ENCODE assay signal across 8 cellular contexts in the genomic region with DNA sequence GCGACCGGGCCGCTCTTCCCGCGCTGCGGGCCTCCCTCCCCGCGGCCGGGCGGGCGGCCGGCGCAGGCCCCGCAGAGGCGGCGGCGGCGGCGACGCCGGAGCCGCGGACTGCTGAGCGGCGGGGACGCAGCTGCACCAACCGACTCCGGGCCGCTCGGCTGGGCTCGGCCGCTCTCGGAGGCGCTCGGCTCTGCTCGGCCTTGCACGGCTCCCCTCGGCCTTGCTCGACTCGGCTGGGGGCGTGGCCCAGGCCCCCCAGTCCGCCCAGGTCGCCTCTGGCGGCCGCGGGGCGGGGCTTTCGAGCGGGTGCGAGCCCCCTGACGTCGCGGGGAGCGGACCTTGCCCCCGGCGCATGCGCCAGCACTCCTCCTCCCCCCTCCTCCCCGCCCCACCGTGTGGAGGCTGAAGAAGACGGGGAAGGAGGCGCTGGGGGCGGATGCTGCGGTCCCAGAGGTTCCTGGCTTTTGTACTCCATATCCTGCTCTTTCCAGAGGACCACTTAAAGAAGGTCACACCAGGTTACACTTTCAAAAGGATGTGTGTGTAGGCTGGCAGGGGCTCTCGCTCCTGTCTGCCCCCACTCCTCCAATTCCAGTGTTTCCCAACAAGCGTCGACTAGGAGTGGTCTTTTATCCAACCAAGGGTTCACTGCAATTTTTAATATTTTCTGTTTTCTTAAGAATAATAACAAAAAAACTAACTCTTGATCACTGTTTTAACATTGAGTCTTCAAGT. TPM values are rescaled to one million over a fixed set of nuclear protein-coding genes. Genes with fewer than 3 reads are reported as not detected.
DNase-seq lines count a peak whose midpoint lies in the region; ATAC-seq and TF ChIP-seq lines count a peak whose summit lies in the region.

A gene with protein sequence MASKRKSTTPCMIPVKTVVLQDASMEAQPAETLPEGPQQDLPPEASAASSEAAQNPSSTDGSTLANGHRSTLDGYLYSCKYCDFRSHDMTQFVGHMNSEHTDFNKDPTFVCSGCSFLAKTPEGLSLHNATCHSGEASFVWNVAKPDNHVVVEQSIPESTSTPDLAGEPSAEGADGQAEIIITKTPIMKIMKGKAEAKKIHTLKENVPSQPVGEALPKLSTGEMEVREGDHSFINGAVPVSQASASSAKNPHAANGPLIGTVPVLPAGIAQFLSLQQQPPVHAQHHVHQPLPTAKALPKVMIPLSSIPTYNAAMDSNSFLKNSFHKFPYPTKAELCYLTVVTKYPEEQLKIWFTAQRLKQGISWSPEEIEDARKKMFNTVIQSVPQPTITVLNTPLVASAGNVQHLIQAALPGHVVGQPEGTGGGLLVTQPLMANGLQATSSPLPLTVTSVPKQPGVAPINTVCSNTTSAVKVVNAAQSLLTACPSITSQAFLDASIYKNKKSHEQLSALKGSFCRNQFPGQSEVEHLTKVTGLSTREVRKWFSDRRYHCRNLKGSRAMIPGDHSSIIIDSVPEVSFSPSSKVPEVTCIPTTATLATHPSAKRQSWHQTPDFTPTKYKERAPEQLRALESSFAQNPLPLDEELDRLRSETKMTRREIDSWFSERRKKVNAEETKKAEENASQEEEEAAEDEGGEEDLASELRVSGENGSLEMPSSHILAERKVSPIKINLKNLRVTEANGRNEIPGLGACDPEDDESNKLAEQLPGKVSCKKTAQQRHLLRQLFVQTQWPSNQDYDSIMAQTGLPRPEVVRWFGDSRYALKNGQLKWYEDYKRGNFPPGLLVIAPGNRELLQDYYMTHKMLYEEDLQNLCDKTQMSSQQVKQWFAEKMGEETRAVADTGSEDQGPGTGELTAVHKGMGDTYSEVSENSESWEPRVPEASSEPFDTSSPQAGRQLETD (minus strand): TSS at position 196 of the 735 bp plus-strand sequence. CDS start 112,815 bp downstream, outside the sequence.

- H3K4me2 ChIP-seq in osteoblast (ENCODE audit: insufficient read depth, low read length): peak within 1 kb of the TSS; percentile 98

- no peaks in the 10 kb centered on the region for H3K9me3 Mint-ChIP-seq in activated naive CD8-positive, alpha-beta T cell (ENCODE audit: low read depth)

- no peaks in the 10 kb centered on the region for H3K27me3 Mint-ChIP-seq in activated naive CD8-positive, alpha-beta T cell

- H3K27ac ChIP-seq in osteoblast (ENCODE audit: low read depth, low read length): peak within 1 kb of the TSS; percentile 84
- H3K27ac ChIP-seq in testis: peak within 1 kb of the TSS; percentile 74 to 89

- peak; percentile 95 for ATAC-seq in HG02642 (IDR thresholded peaks at IDR 0.05; ENCODE audit: poor library complexity, unreplicated experiment)

- no peaks in the 10 kb centered on the region for H3K36me3 Mint-ChIP-seq in activated naive CD8-positive, alpha-beta T cell

- peak within 1 kb of the TSS; percentile 95 for H2AFZ ChIP-seq in osteoblast (ENCODE audit: low read length)

- H3K4me3 ChIP-seq in osteoblast (ENCODE audit: insufficient read depth, low read length) (peak within 1 kb of the TSS; percentile 77), testis (peak within 1 kb of the TSS; percentile 76 to 84)

- H3K4me1 ChIP-seq in osteoblast (ENCODE audit: insufficient read depth, low read length) (peaks cover 32% of the 10 kb centered on the region), testis (peaks cover 21% of the 10 kb centered on the region)

- H3K36me3 ChIP-seq in osteoblast (ENCODE audit: insufficient read depth, low read length) (peaks cover under 1% of the 10 kb centered on the region), testis (ENCODE audit: low read depth, missing control alignments) (no peaks in the 10 kb centered on the region)

- no peaks in the 10 kb centered on the region for H3K27me3 ChIP-seq in osteoblast (ENCODE audit: insufficient read depth, low read length)
- H3K27me3 ChIP-seq in testis: no peaks in the 10 kb centered on the region

- H3K9me3 ChIP-seq in osteoblast (ENCODE audit: low read depth, low read length): no peaks in the 10 kb centered on the region
- no peaks in the 10 kb centered on the region for H3K9me3 ChIP-seq in testis

- intact Hi-C loops in testis (cut with DNase I; ENCODE audit: low total_unique reads): loop anchor here (5.0 kb wide), 1 partner anchor 70 kb away; no protein-coding TSS in a partner anchor

- TF ChIP-seq POLR2A in GM10847 (IDR thresholded peaks at IDR 0.05; ENCODE audit: extremely low read depth, insufficient read length) (peak; percentile 44), testis (IDR thresholded peaks at IDR 0.05) (no peak)

- no peaks in the 10 kb centered on the region for H4K20me1 ChIP-seq in osteoblast (ENCODE audit: insufficient read depth, low read length)

- peaks cover 33% of the 10 kb centered on the region for H3K79me2 ChIP-seq in osteoblast (ENCODE audit: insufficient read depth, low read length)

- H3K27ac Mint-ChIP-seq in activated naive CD8-positive, alpha-beta T cell: peak within 1 kb of the TSS; percentile 88

- WGBS in testis, 2 donors: 0 to 1% methylated on average over 7 to 55 of the region's 66 CpGs

- TF ChIP-seq CTCF in osteoblast (IDR thresholded peaks at IDR 0.05; ENCODE audit: extremely low read depth, low read depth, low read length): no peak
- no peak for TF ChIP-seq CTCF in testis (IDR thresholded peaks at IDR 0.05)

- H3K4me1 Mint-ChIP-seq in activated naive CD8-positive, alpha-beta T cell (ENCODE audit: low read depth): peaks cover 23% of the 10 kb centered on the region

- peak within 1 kb of the TSS; percentile 91 for H3K4me3 Mint-ChIP-seq in activated naive CD8-positive, alpha-beta T cell

- peak; percentile 98 for DNase-seq in NCI-H1105 (lab: John Stamatoyannopoulos, UW)
- DNase-seq in SKM-1 (lab: John Stamatoyannopoulos, UW; ENCODE audit: unreplicated experiment): peak; percentile 87
- peak; percentile 100 for DNase-seq in glomerular visceral epithelial cell (ENCODE audit: extremely low spot score)
- peak; percentile 99 for DNase-seq in osteoblast (ENCODE audit: insufficient read length, low spot score, missing footprints)
- DNase-seq in testis: peak; percentile 97

RNA-seq across cellular contexts. Expression of the gene that starts here (rescaled TPM):
- 35.4 and 36.6 TPM in 2 replicates for total RNA-seq in osteoblast
- 10 to 100 TPM; 35.1 to 55.7 TPM for total RNA-seq in testis
- 103 TPM for polyA plus RNA-seq in testis (ENCODE audit: insufficient read depth, low read depth, low replicate concordance)

Comparison
In these comparisons a context has a peak if more than half of its experiments do, and no peak if none do; other contexts are left out.
1. Peak in every context shown above with its lines: DNase-seq, ATAC-seq, H3K4me3 ChIP-seq and H3K27ac ChIP-seq.